In the genomic region with DNA sequence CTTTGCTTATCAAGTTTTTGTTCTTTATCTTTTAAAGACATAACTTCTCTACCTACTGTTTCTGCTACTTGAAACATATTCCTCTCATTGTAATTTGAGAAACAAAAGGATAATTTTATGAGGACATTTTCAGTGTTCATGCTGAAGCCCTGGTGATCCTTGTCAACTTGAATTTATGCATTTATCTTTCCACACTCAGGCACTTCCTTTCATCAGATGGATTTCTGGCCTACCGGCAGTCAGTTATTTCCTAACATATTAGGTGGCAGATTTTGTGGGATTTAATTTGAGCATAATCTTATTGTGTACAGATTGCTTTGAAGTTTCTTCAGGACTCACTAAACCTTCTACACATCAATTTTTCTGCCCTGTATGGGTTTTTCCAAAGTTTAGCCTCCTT, we compare ENCODE assay signal across 28 cellular contexts.
DNase-seq lines count a peak whose midpoint lies in the region; ATAC-seq and TF ChIP-seq lines count a peak whose summit lies in the region.
"Had no signal": no experiment of that assay in that cellular context is flagged by ENCODE, and none has a peak within 500 bp of the region (broad histone marks: within the 10 kb centered on the region; RNA-seq: fewer than 3 reads in every experiment).

No MANE protein-coding gene starts in this region.

- H3K27me3 Mint-ChIP-seq in type B pancreatic cell = no peaks in the 10 kb centered on the region
- H3K27me3 Mint-ChIP-seq: activated T-helper 17 cell treated with anti-CD3 and anti-CD28 coated beads, Interleukin-2, amount 50 U/mL, for 72 hours had no signal

- ATAC-seq in GM19455 (IDR thresholded peaks at IDR 0.05; ENCODE audit: unreplicated experiment) (no peak), GM19397 (IDR thresholded peaks at IDR 0.05; ENCODE audit: unreplicated experiment) (no peak)
- ATAC-seq: activated T-helper 17 cell treated with anti-CD3 and anti-CD28 coated beads, Interleukin-2, amount 50 U/mL, for 72 hours; gastrocnemius medialis; natural killer cell had no signal

- no peak for TF ChIP-seq CTCF in dorsolateral prefrontal cortex (IDR thresholded peaks at IDR 0.05 in 54 of 56, conservative IDR thresholded peaks at IDR 0.05 in 2 of 56; ENCODE audit: low read depth in 1 of 56, partially characterized antibody in 56 of 56)
- no peak for TF ChIP-seq CTCF in type B pancreatic cell (conservative IDR thresholded peaks at IDR 0.05)

- peaks cover 36% of the 10 kb centered on the region for H3K36me3 Mint-ChIP-seq in type B pancreatic cell
- H3K36me3 Mint-ChIP-seq: natural killer cell had no signal

- H3K36me3 ChIP-seq in muscle layer of duodenum (ENCODE audit: control insufficient read depth in 1 of 2, insufficient read depth in 2 of 2, low read length in 2 of 2) = peaks cover 0 to 11% of the 10 kb centered on the region in 2 donors
- H3K36me3 ChIP-seq: gastrocnemius medialis had no signal

- DNase-seq in NOMO-1 treated with DMSO at 0.1 percent for 48 hours (lab: John Stamatoyannopoulos, UW; ENCODE audit: unreplicated experiment) = peak; percentile 28
- no peak for DNase-seq in dorsolateral prefrontal cortex
- DNase-seq in type B pancreatic cell (ENCODE audit: extremely low spot score, unreplicated experiment) = no peak
- no peak for DNase-seq in AG08396 (ENCODE audit: low spot score)
- DNase-seq: activated CD4-positive, alpha-beta memory T cell treated with anti-CD3 and anti-CD28 coated beads for 36 hours; activated CD4-positive, CD25-positive, alpha-beta regulatory T cell treated with anti-CD3 and anti-CD28 coated beads, Interleukin-2, amount 50 U/mL, for 72 hours; activated CD8-positive, alpha-beta memory T cell treated with anti-CD3 and anti-CD28 coated beads, Interleukin-2, amount 50 U/mL, for 4 hours; activated naive CD4-positive, alpha-beta T cell treated with anti-CD3 and anti-CD28 coated beads, Interleukin-2, amount 50 U/mL, for 16 hours; cortex of kidney; EL; endodermal cell; gastrocnemius medialis; GOT3; left ventricle myocardium superior; natural killer cell; NCI-H1105; NCI-H1930; NCI-H69; RPMI8226; stimulated activated CD4-positive, alpha-beta T cell treated with anti-CD3 and anti-CD28 coated beads, Interleukin-2, amount 100 ng/mL, for 24 hours had no signal

- peaks cover 30% of the 10 kb centered on the region in 2 donors for H3K4me1 ChIP-seq in muscle layer of duodenum (ENCODE audit: control insufficient read depth in 1 of 2, insufficient read depth in 2 of 2, low read length in 2 of 2)

- H3K4me3 ChIP-seq in dorsolateral prefrontal cortex (no peak overlapping the region), muscle layer of duodenum (ENCODE audit: low read depth in 1 of 2, low read length in 2 of 2) (no peak overlapping the region)
- H3K4me3 ChIP-seq: gastrocnemius medialis, skin epidermis, upper lobe of left lung had no signal

- H3K9me3 ChIP-seq in muscle layer of duodenum (ENCODE audit: control insufficient read depth in 1 of 2, low read length in 2 of 2) = no peaks in the 10 kb centered on the region
- H3K9me3 ChIP-seq: gastrocnemius medialis, upper lobe of left lung had no signal

- H3K27ac ChIP-seq in dorsolateral prefrontal cortex (peak overlapping the region in 58 of 59 donors; percentile 18 to 97 (median 84)), muscle layer of duodenum (ENCODE audit: low read length) (peak overlapping the region; percentile 40)
- H3K27ac ChIP-seq: gastrocnemius medialis had no signal

- peak overlapping the region; percentile 34 for H3K27ac Mint-ChIP-seq in type B pancreatic cell
- H3K27ac Mint-ChIP-seq: activated CD4-positive, alpha-beta memory T cell treated with anti-CD3 and anti-CD28 coated beads for 36 hours; activated T-helper 17 cell treated with anti-CD3 and anti-CD28 coated beads, Interleukin-2, amount 50 U/mL, for 72 hours; natural killer cell; T-helper 1 cell treated with Interleukin-12 subunit alpha and Interleukin-12 subunit beta and Interleukin-4 antibody, amounts not matched to agents 30 μg/mL and 1 μg/mL, for 36 hours had no signal

- peak overlapping the region; percentile 6 for H3K4me3 Mint-ChIP-seq in type B pancreatic cell
- H3K4me3 Mint-ChIP-seq: activated CD4-positive, alpha-beta memory T cell treated with anti-CD3 and anti-CD28 coated beads for 36 hours; activated T-helper 17 cell treated with anti-CD3 and anti-CD28 coated beads, Interleukin-2, amount 50 U/mL, for 72 hours; CD14-positive monocyte; endodermal cell; natural killer cell; T-helper 1 cell treated with Interleukin-12 subunit alpha and Interleukin-12 subunit beta and Interleukin-4 antibody, amounts not matched to agents 30 μg/mL and 1 μg/mL, for 36 hours had no signal

- intact Hi-C loops in dorsolateral prefrontal cortex (cut with DNase I) = no loop called here

- H3K27me3 ChIP-seq in dorsolateral prefrontal cortex (no peaks in the 10 kb centered on the region), muscle layer of duodenum (ENCODE audit: low read depth, low read length) (no peaks in the 10 kb centered on the region)
- H3K27me3 ChIP-seq: gastrocnemius medialis, upper lobe of left lung had no signal

- peaks cover 64% of the 10 kb centered on the region for H3K4me1 Mint-ChIP-seq in type B pancreatic cell (ENCODE audit: unreplicated experiment)
- H3K4me1 Mint-ChIP-seq: activated T-helper 17 cell treated with anti-CD3 and anti-CD28 coated beads, Interleukin-2, amount 50 U/mL, for 72 hours; natural killer cell had no signal

- H3K9me3 Mint-ChIP-seq in type B pancreatic cell = peaks cover 5% of the 10 kb centered on the region
- H3K9me3 Mint-ChIP-seq: activated CD4-positive, alpha-beta memory T cell treated with anti-CD3 and anti-CD28 coated beads for 36 hours; activated T-helper 17 cell treated with anti-CD3 and anti-CD28 coated beads, Interleukin-2, amount 50 U/mL, for 72 hours; endodermal cell; natural killer cell; T-helper 1 cell treated with Interleukin-12 subunit alpha and Interleukin-12 subunit beta and Interleukin-4 antibody, amounts not matched to agents 30 μg/mL and 1 μg/mL, for 36 hours had no signal
